In the genomic region with DNA sequence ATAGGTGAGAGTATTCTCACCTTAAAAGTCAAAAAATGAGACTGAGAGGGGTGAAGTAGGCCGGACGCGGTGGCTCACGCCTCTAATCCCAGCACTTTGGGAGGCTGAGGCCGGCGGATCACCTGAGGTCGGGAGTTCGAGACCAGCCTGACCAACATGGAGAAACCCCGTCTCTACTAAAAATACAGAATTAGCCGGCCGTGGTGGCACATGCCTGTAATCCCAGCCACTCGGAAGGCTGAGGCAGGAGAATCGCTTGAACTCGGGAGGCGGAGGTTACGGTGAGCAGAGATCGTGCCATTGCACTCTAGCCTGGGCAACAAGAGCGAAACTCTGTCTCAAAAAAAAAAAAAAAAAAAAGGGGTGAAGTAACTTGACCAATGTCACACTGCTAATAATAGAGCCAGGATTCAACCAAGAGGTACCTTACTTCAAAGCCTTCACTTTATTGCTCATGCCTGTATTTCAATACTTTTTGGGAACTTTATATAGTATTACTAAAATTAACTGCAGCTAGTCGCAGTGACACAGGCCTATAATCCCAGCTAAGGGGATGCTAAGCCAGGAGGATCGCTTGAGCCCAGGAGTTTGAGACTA, we compare ENCODE assay signal across 8 cellular contexts. TPM values are rescaled to one million over a fixed set of nuclear protein-coding genes. Genes with fewer than 3 reads are reported as not detected.
DNase-seq lines count a peak whose midpoint lies in the region; ATAC-seq, FAIRE-seq and TF ChIP-seq lines count a peak whose summit lies in the region.
"Not testable (repeated sequence)": the region's sequence is repeated elsewhere in the genome, so short reads cannot be mapped to it uniquely, and the experiment has no call there.

No MANE protein-coding gene starts in this region.

- not testable (repeated sequence) for H3K9me3 Mint-ChIP-seq in activated CD4-positive, alpha-beta T cell treated with anti-CD3 and anti-CD28 coated beads, Interleukin-2, amount 10 ng/mL, durations not matched to agents 7 days and 5 days; brain

- H3K9me3 ChIP-seq in MG63, right lobe of liver, pancreas, thyroid gland: not testable (repeated sequence)

- H3K36me3 Mint-ChIP-seq in activated CD4-positive, alpha-beta T cell treated with anti-CD3 and anti-CD28 coated beads, Interleukin-2, amount 10 ng/mL, durations not matched to agents 7 days and 5 days (ENCODE audit: low read depth), result peaks cover 13% of the 10 kb centered on the region
- H3K36me3 Mint-ChIP-seq in brain, result peaks cover 16% of the 10 kb centered on the region

- H3K27me3 Mint-ChIP-seq in activated CD4-positive, alpha-beta T cell treated with anti-CD3 and anti-CD28 coated beads, Interleukin-2, amount 10 ng/mL, durations not matched to agents 7 days and 5 days, result not testable (repeated sequence)
- H3K27me3 Mint-ChIP-seq in brain, result peaks cover 17% of the 10 kb centered on the region

- TF ChIP-seq POLR2A in right lobe of liver (IDR thresholded peaks at IDR 0.05); thyroid gland (IDR thresholded peaks at IDR 0.05): not testable (repeated sequence)

- 26% methylated on average over 20 of the region's 20 CpGs for WGBS in right lobe of liver (ENCODE audit: insufficient coverage, low coverage, low lambda C conversion rate, missing lambda C conversion rate)
- WGBS in pancreas, 2 donors, result 24 to 26% methylated on average over 20 of the region's 20 CpGs
- 63 to 71% methylated on average over 20 of the region's 20 CpGs for WGBS in thyroid gland, 2 donors

- peaks cover 51% of the 10 kb centered on the region for H3K4me1 Mint-ChIP-seq in activated CD4-positive, alpha-beta T cell treated with anti-CD3 and anti-CD28 coated beads, Interleukin-2, amount 10 ng/mL, durations not matched to agents 7 days and 5 days
- H3K4me1 Mint-ChIP-seq in brain, result peaks cover 79% of the 10 kb centered on the region

- POLR2A ChIA-PET in activated CD4-positive, alpha-beta T cell treated with anti-CD3 and anti-CD28 coated beads, Interleukin-2, amount 10 ng/mL, durations not matched to agents 7 days and 5 days (lab: Charles Lee), result not testable (repeated sequence)

- H3K4me3 ChIP-seq in MG63, result peak overlapping the region; percentile 86
- peak overlapping the region; percentile 98 for H3K4me3 ChIP-seq in fibroblast of mammary gland (ENCODE audit: control insufficient read depth, low read depth, low read length)
- H3K4me3 ChIP-seq in right lobe of liver, result peak overlapping the region; percentile 72 to 90 (median 89)
- H3K4me3 ChIP-seq in pancreas, result peak overlapping the region; percentile 42 to 83 (median 72)
- H3K4me3 ChIP-seq in thyroid gland (replicated peaks in 1 of 3), result peak overlapping the region in 2 of 3 donors; percentile 62 to 86

- intact Hi-C loops in right lobe of liver (cut with DNase I); thyroid gland (cut with DNase I): not testable (repeated sequence)
- intact Hi-C loops in pancreas (cut with DNase I), result loop anchor here in 1 of 3 donors (10.0 kb wide), 1 partner anchor 51 kb away; the partner anchor contains the start of gene G3BP2

- CTCF ChIA-PET in activated CD4-positive, alpha-beta T cell treated with anti-CD3 and anti-CD28 coated beads, Interleukin-2, amount 10 ng/mL, durations not matched to agents 7 days and 5 days (lab: Charles Lee), result interaction anchor here (0.7 to 3.3 kb wide), 4 partner anchors 15 to 1490 kb away, joined by 3 to 24 read pairs (median 4); no protein-coding TSS in a partner anchor

- H3K36me3 ChIP-seq in MG63, right lobe of liver, pancreas, thyroid gland: not testable (repeated sequence)

- H3K4me1 ChIP-seq in right lobe of liver, result peaks cover 0 to 35% (median 17%) of the 10 kb centered on the region in 4 donors
- H3K4me1 ChIP-seq in pancreas, result peaks cover 8 to 37% (median 28%) of the 10 kb centered on the region in 3 donors
- peaks cover 23 to 40% of the 10 kb centered on the region in 2 donors for H3K4me1 ChIP-seq in thyroid gland

- in situ Hi-C loops in Caki2 (cut with HindIII; ENCODE audit: low pct_unique_long_range_greater_than_20kb, low sequenced_read_pairs), result not testable (repeated sequence)

- DNase-seq in Caki2 (ENCODE audit: low read depth) (peak; percentile 14), pancreas (peak in 1 of 6 donors; percentile 21)
- not testable (repeated sequence) for DNase-seq in MG63; activated CD4-positive, alpha-beta T cell treated with anti-CD3 and anti-CD28 coated beads, Interleukin-2, amount 10 ng/mL, durations not matched to agents 7 days and 5 days; fibroblast of mammary gland (ENCODE audit: low read depth); right lobe of liver; thyroid gland

- H3K4me3 Mint-ChIP-seq in activated CD4-positive, alpha-beta T cell treated with anti-CD3 and anti-CD28 coated beads, Interleukin-2, amount 10 ng/mL, durations not matched to agents 7 days and 5 days, result peak overlapping the region; percentile 98
- peak overlapping the region; percentile 98 to 100 (median 99) for H3K4me3 Mint-ChIP-seq in brain

- not testable (repeated sequence) for H3K27me3 ChIP-seq in MG63, right lobe of liver, pancreas, thyroid gland

- not testable (repeated sequence) for TF ChIP-seq CTCF in brain (conservative IDR thresholded peaks at IDR 0.05); fibroblast of mammary gland (conservative IDR thresholded peaks at IDR 0.05; ENCODE audit: control insufficient read depth, insufficient read depth, low read depth, low read length); right lobe of liver (IDR thresholded peaks at IDR 0.05); pancreas (IDR thresholded peaks at IDR 0.05); thyroid gland (IDR thresholded peaks at IDR 0.05)

- peak overlapping the region; percentile 98 for H3K27ac Mint-ChIP-seq in activated CD4-positive, alpha-beta T cell treated with anti-CD3 and anti-CD28 coated beads, Interleukin-2, amount 10 ng/mL, durations not matched to agents 7 days and 5 days
- H3K27ac Mint-ChIP-seq in brain, result peak overlapping the region; percentile 99 to 100 (median 100)

- H3K27ac ChIP-seq in right lobe of liver, result peak overlapping the region; percentile 86 to 98 (median 95)
- H3K27ac ChIP-seq in pancreas, result peak overlapping the region in 2 of 4 donors; percentile 95 to 98
- H3K27ac ChIP-seq in thyroid gland, result peak overlapping the region in 2 of 3 donors; percentile 96 to 98

- not testable (repeated sequence) for FAIRE-seq in pancreas (lab: Jason Lieb, UNC)

- not testable (repeated sequence) for ATAC-seq in right lobe of liver, pancreas

RNA-seq across cellular contexts. Expression of gene USO1, which starts 1.7 kb away (rescaled TPM):
- total RNA-seq in Caki2 (2014; rRNA removed; shearing (Covaris generic); ENCODE audit: low replicate concordance), result 25.5 and 28.1 TPM in 2 replicates
- 21.8 and 26.5 TPM in 2 replicates for total RNA-seq in MG63 (2014; rRNA removed; shearing (Covaris generic); ENCODE audit: low replicate concordance)
- total RNA-seq in activated CD4-positive, alpha-beta T cell treated with anti-CD3 and anti-CD28 coated beads, Interleukin-2, amount 10 ng/mL, durations not matched to agents 7 days and 5 days, result 10 to 100 TPM; 38.9 to 43.5 TPM
- polyA plus RNA-seq in brain (ENCODE audit: insufficient read depth, low read depth, low replicate concordance) (14.5 TPM), pancreas (10 to 100 TPM; 31.2 to 40.2 TPM)
- total RNA-seq in right lobe of liver (10 to 100 TPM; 43.7 to 64.0 (median 49.4) TPM), pancreas (10 to 100 TPM; 40.1 to 58.2 (median 55.6) TPM), thyroid gland (100 to 1,000 TPM in 2 of 4 donors, 10 to 100 TPM in 2; 97.2 to 102 (median 100) TPM)

RNA-seq across cellular contexts. Expression of gene G3BP2, which starts 52.8 kb away (rescaled TPM):
- 35.8 and 36.3 TPM in 2 replicates for total RNA-seq in Caki2 (2014; rRNA removed; shearing (Covaris generic); ENCODE audit: low replicate concordance)
- 21.3 and 41.9 TPM in 2 replicates for total RNA-seq in MG63 (2014; rRNA removed; shearing (Covaris generic); ENCODE audit: low replicate concordance)
- total RNA-seq in activated CD4-positive, alpha-beta T cell treated with anti-CD3 and anti-CD28 coated beads, Interleukin-2, amount 10 ng/mL, durations not matched to agents 7 days and 5 days, result 100 to 1,000 TPM; 135 to 137 TPM
- polyA plus RNA-seq in brain (ENCODE audit: insufficient read depth, low read depth, low replicate concordance) (54.2 TPM), pancreas (10 to 100 TPM in 1 of 2 donors, 1 to 10 TPM in 1; 7.8 to 34.1 TPM)
- total RNA-seq in right lobe of liver (10 to 100 TPM; 47.6 to 68.9 (median 64.5) TPM), pancreas (10 to 100 TPM; 27.9 to 51.0 (median 42.4) TPM), thyroid gland (100 to 1,000 TPM; 117 to 179 (median 139) TPM)
